25 cellular contexts compared by ENCODE assay signal in the genomic region with DNA sequence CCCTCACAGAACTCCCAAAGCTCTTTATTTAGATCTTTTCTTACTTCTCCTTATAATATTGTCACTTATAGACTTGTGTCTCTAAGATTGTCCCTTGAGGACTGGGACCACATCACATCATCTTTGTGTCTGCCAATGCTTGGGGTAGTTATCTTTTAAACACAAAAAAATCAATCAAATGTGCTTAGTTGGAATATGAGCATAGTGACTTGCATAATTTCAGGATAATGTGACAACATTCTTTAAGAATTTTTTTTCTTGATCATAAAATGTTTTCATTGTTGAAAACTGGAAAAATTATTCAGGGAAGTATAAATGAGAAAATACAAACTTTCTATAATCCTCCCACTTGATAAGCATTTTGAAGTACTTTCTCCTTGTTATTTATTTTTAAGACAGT.
A peak's percentile ranks its signal among the peaks of the same experiment; 100 is the strongest.
DNase-seq lines count a peak whose midpoint lies in the region; ATAC-seq and TF ChIP-seq lines count a peak whose summit lies in the region.
"Had no signal": no experiment of that assay in that cellular context is flagged by ENCODE, and none has a peak within 500 bp of the region (broad histone marks: within the 10 kb centered on the region; RNA-seq: fewer than 3 reads in every experiment).

No MANE protein-coding gene starts in this region.

- H3K9me3 ChIP-seq in BLaER1 treated with 17β-estradiol and CSF1 and Interleukin-3, amounts not matched to agents 10 nM and 100 nM (replicated peaks in 1 of 11) = peaks cover 0 to 19% (median 6%) of the 10 kb centered on the region in 11 experiments; a peak in 8 of 22 replicates
- H3K9me3 ChIP-seq in T-helper 17 cell (ENCODE audit: control insufficient read depth, low read length, poor library complexity, severe bottlenecking) (no peaks in the 10 kb centered on the region), right cardiac atrium (ENCODE audit: control insufficient read depth, low read length) (no peaks in the 10 kb centered on the region), gastrocnemius medialis (no peaks in the 10 kb centered on the region)
- H3K9me3 ChIP-seq: esophagus muscularis mucosa, neutrophil had no signal

- ATAC-seq in T-helper 17 cell (no peak), right cardiac atrium (no peak), gastrocnemius medialis (no peak), HG02571 (IDR thresholded peaks at IDR 0.05; ENCODE audit: unreplicated experiment) (no peak), HG02870 (IDR thresholded peaks at IDR 0.05; ENCODE audit: unreplicated experiment) (no peak)
- ATAC-seq: effector memory CD8-positive, alpha-beta T cell had no signal

- H3K27me3 ChIP-seq in BLaER1 treated with 17β-estradiol and CSF1 and Interleukin-3, amounts not matched to agents 10 nM and 100 nM = no peaks in the 10 kb centered on the region
- H3K27me3 ChIP-seq in right cardiac atrium (ENCODE audit: control insufficient read depth, insufficient read depth) (no peaks in the 10 kb centered on the region), gastrocnemius medialis (no peaks in the 10 kb centered on the region)
- H3K27me3 ChIP-seq: esophagus muscularis mucosa, neutrophil had no signal

- H3K27ac Mint-ChIP-seq in T-helper 17 cell = peak overlapping the region; percentile 90
- H3K27ac Mint-ChIP-seq: activated CD4-positive, alpha-beta memory T cell treated with anti-CD3 and anti-CD28 coated beads, Interleukin-2, amount 10 ng/mL, durations not matched to agents 7 days and 5 days; H9 had no signal

- H3K27me3 Mint-ChIP-seq in T-helper 17 cell = peaks cover 7% of the 10 kb centered on the region
- H3K27me3 Mint-ChIP-seq: CD4-positive, alpha-beta memory T cell; effector memory CD8-positive, alpha-beta T cell had no signal

- peaks cover 32% of the 10 kb centered on the region for H3K4me1 Mint-ChIP-seq in T-helper 17 cell

- peak overlapping the region; percentile 4 to 76 (median 39); a peak in 17 of 22 replicates for H3K4me2 ChIP-seq in BLaER1 treated with 17β-estradiol and CSF1 and Interleukin-3, amounts not matched to agents 10 nM and 100 nM

- H4K20me1 ChIP-seq in BLaER1 treated with 17β-estradiol and CSF1 and Interleukin-3, amounts not matched to agents 10 nM and 100 nM = no peaks in the 10 kb centered on the region

- H3K9ac ChIP-seq in BLaER1 treated with 17β-estradiol and CSF1 and Interleukin-3, amounts not matched to agents 10 nM and 100 nM = no peak overlapping the region

- no peak for TF ChIP-seq CTCF in gastrocnemius medialis (IDR thresholded peaks at IDR 0.05 in 4 of 5, conservative IDR thresholded peaks at IDR 0.05 in 1 of 5)

- H3K4me3 ChIP-seq in BLaER1 treated with 17β-estradiol and CSF1 and Interleukin-3, amounts not matched to agents 10 nM and 100 nM = no peak overlapping the region
- H3K4me3 ChIP-seq in right cardiac atrium (ENCODE audit: low read length) (no peak overlapping the region), gastrocnemius medialis (no peak overlapping the region)
- H3K4me3 ChIP-seq: esophagus muscularis mucosa, SK-N-MC had no signal

- H3K36me3 Mint-ChIP-seq in T-helper 17 cell (ENCODE audit: low read depth) = peaks cover 5% of the 10 kb centered on the region

- peaks cover 13 to 33% (median 24%) of the 10 kb centered on the region in 11 experiments; a peak in 21 of 22 replicates for H3K36me3 ChIP-seq in BLaER1 treated with 17β-estradiol and CSF1 and Interleukin-3, amounts not matched to agents 10 nM and 100 nM
- H3K36me3 ChIP-seq in gastrocnemius medialis = no peaks in the 10 kb centered on the region

- DNase-seq in T-helper 17 cell = no peak
- DNase-seq in right cardiac atrium = no peak
- DNase-seq in gastrocnemius medialis = no peak
- no peak for DNase-seq in HCEC 1CT
- DNase-seq in COR-L47 (lab: John Stamatoyannopoulos, UW) = no peak
- DNase-seq: activated CD4-positive, alpha-beta memory T cell treated with anti-CD3 and anti-CD28 coated beads, Interleukin-2, amount 10 ng/mL, durations not matched to agents 7 days and 5 days; activated CD4-positive, CD25-positive, alpha-beta regulatory T cell; activated naive CD4-positive, alpha-beta T cell treated with Interleukin-2 at 50 U/mL for 16 hours; activated T-cell treated with anti-CD3 and anti-CD28 coated beads, Interleukin-2, amount 50 U/mL, for 1 hour; anterior cingulate cortex; CD4-positive, alpha-beta memory T cell; DMS79; effector memory CD8-positive, alpha-beta T cell; H9; NCI-H1105 treated with DMSO at 0.1 percent for 48 hours; NCI-H2081; NK-92 treated with Interleukin-12 subunit alpha and Interleukin-12 subunit beta, amount 100 ng/mL, for 24 hours; stimulated activated CD4-positive, alpha-beta T cell treated with anti-CD3 and anti-CD28 coated beads, Interleukin-15, amount 100 ng/mL, for 24 hours; T-helper 9 cell had no signal

- H3K4me3 Mint-ChIP-seq in T-helper 17 cell = no peak overlapping the region
- H3K4me3 Mint-ChIP-seq: activated CD4-positive, alpha-beta memory T cell treated with anti-CD3 and anti-CD28 coated beads, Interleukin-2, amount 10 ng/mL, durations not matched to agents 7 days and 5 days had no signal

- H3K27ac ChIP-seq in BLaER1 treated with 17β-estradiol and CSF1 and Interleukin-3, amounts not matched to agents 10 nM and 100 nM = peak overlapping the region in 2 of 11 experiments; percentile 0 to 13; a peak in 2 of 22 replicates
- H3K27ac ChIP-seq in right cardiac atrium (ENCODE audit: low read length) = peak overlapping the region; percentile 67
- peak overlapping the region; percentile 93 to 99 (median 98) for H3K27ac ChIP-seq in gastrocnemius medialis
- H3K27ac ChIP-seq: neutrophil, SK-N-MC had no signal

- intact Hi-C loops in right cardiac atrium (cut with DNase I) (loop anchor here in 2 of 4 donors (10.0 kb wide), 2 partner anchors 706 to 716 kb away; no protein-coding TSS in a partner anchor), gastrocnemius medialis (cut with DNase I; ENCODE audit: low total_unique reads) (no loop called here)

- peaks cover 10 to 40% (median 23%) of the 10 kb centered on the region in 10 experiments; a peak in 18 of 20 replicates for H3K4me1 ChIP-seq in BLaER1 treated with 17β-estradiol and CSF1 and Interleukin-3, amounts not matched to agents 10 nM and 100 nM
- H3K4me1 ChIP-seq in right cardiac atrium (ENCODE audit: control insufficient read depth, insufficient read depth, low read length) = peaks cover 5% of the 10 kb centered on the region
- peaks cover 11 to 24% of the 10 kb centered on the region in 2 donors for H3K4me1 ChIP-seq in gastrocnemius medialis

- in situ Hi-C loops in gastrocnemius medialis (cut with MboI; ENCODE audit: low sequenced_read_pairs in 4 of 4) = no loop called here

- no peak for TF ChIP-seq POLR2A in gastrocnemius medialis (IDR thresholded peaks at IDR 0.05)
